ENCODE assay signal across 8 cellular contexts in genomic region chr20:18587665-18588553, GRCh38. TPM values are rescaled to one million over a fixed set of nuclear protein-coding genes. Genes with fewer than 3 reads are reported as not detected.
DNase-seq lines count a peak whose midpoint lies in the region; ATAC-seq and TF ChIP-seq lines count a peak whose summit lies in the region.

DTD1 (plus strand) TSS chr20:18588054; CDS start chr20:18588073, 19 bp downstream.

- H3K4me1 Mint-ChIP-seq in CD8-positive, alpha-beta T cell (ENCODE audit: low read depth), result peaks cover 32% of the 10 kb centered on the region
- peaks cover 27% of the 10 kb centered on the region for H3K4me1 Mint-ChIP-seq in activated CD4-positive, alpha-beta memory T cell treated with anti-CD3 and anti-CD28 coated beads, Interleukin-2, amount 10 ng/mL, durations not matched to agents 7 days and 5 days

- CTCF ChIA-PET in CD8-positive, alpha-beta T cell (lab: Charles Lee), result interaction anchor here (1.8 kb wide), 1 partner anchor 45 kb away, joined by 4 read pairs; no protein-coding TSS in a partner anchor
- CTCF ChIA-PET in activated CD4-positive, alpha-beta memory T cell treated with anti-CD3 and anti-CD28 coated beads, Interleukin-2, amount 10 ng/mL, durations not matched to agents 7 days and 5 days (lab: Charles Lee), result interaction anchor here (0.5 to 1.5 kb wide), 3 partner anchors 21 to 115 kb away, joined by 3 read pairs; partner anchors contain the start of genes SEC23B and SMIM26

- peak within 1 kb of the TSS; percentile 94 for H3K27ac Mint-ChIP-seq in CD8-positive, alpha-beta T cell
- H3K27ac Mint-ChIP-seq in activated CD4-positive, alpha-beta memory T cell treated with anti-CD3 and anti-CD28 coated beads, Interleukin-2, amount 10 ng/mL, durations not matched to agents 7 days and 5 days, result peak within 1 kb of the TSS; percentile 73

- H3K27me3 ChIP-seq in CD8-positive, alpha-beta T cell (ENCODE audit: insufficient read depth, low read length), result no peaks in the 10 kb centered on the region
- H3K27me3 ChIP-seq in duodenal mucosa (ENCODE audit: control insufficient read depth in 1 of 2, insufficient read depth in 2 of 2, low read length in 2 of 2) (no peaks in the 10 kb centered on the region), lower lobe of right lung (ENCODE audit: low read depth) (no peaks in the 10 kb centered on the region)

- peaks cover 6% of the 10 kb centered on the region for H3K27me3 Mint-ChIP-seq in CD8-positive, alpha-beta T cell (ENCODE audit: low read depth)
- peaks cover 6% of the 10 kb centered on the region for H3K27me3 Mint-ChIP-seq in activated CD4-positive, alpha-beta memory T cell treated with anti-CD3 and anti-CD28 coated beads, Interleukin-2, amount 10 ng/mL, durations not matched to agents 7 days and 5 days

- H3K36me3 Mint-ChIP-seq in CD8-positive, alpha-beta T cell, result peaks cover 7% of the 10 kb centered on the region
- H3K36me3 Mint-ChIP-seq in activated CD4-positive, alpha-beta memory T cell treated with anti-CD3 and anti-CD28 coated beads, Interleukin-2, amount 10 ng/mL, durations not matched to agents 7 days and 5 days (ENCODE audit: low read depth), result no peaks in the 10 kb centered on the region

- no peaks in the 10 kb centered on the region for H3K9me3 Mint-ChIP-seq in CD8-positive, alpha-beta T cell
- no peaks in the 10 kb centered on the region for H3K9me3 Mint-ChIP-seq in activated CD4-positive, alpha-beta memory T cell treated with anti-CD3 and anti-CD28 coated beads, Interleukin-2, amount 10 ng/mL, durations not matched to agents 7 days and 5 days

- no peaks in the 10 kb centered on the region for H3K9me3 ChIP-seq in CD8-positive, alpha-beta T cell (ENCODE audit: low read length)
- H3K9me3 ChIP-seq in duodenal mucosa (ENCODE audit: control insufficient read depth in 1 of 2, low read length in 2 of 2) (no peaks in the 10 kb centered on the region), lower lobe of right lung (no peaks in the 10 kb centered on the region)

- intact Hi-C loops in CD8-positive, alpha-beta T cell (cut with DNase I, micrococcal nuclease), result loop anchor here (1.0 to 5.0 kb wide), 9 partner anchors 15 to 621 kb away; partner anchors contain the start of genes DZANK1 (in 2 of the 2), POLR3F (in 2 of the 2), SEC23B (in 2 of the 2) and MGME1 (in 1 of the 2)
- intact Hi-C loops in lower lobe of right lung (cut with DNase I), result no loop called here

- peak within 1 kb of the TSS; percentile 83 for H3K27ac ChIP-seq in CD8-positive, alpha-beta T cell (ENCODE audit: low read depth, low read length)
- H3K27ac ChIP-seq in duodenal mucosa (ENCODE audit: low read depth, low read length) (no peak within 1 kb of the TSS), lower lobe of right lung (peak within 1 kb of the TSS; percentile 89)

- peak; percentile 45 for TF ChIP-seq CTCF in CD8-positive, alpha-beta T cell (IDR thresholded peaks at IDR 0.05)
- TF ChIP-seq CTCF in lower lobe of right lung (IDR thresholded peaks at IDR 0.05), result peak; percentile 62

- H3K4me1 ChIP-seq in CD8-positive, alpha-beta T cell (ENCODE audit: insufficient read depth, low read length), result peaks cover 18% of the 10 kb centered on the region
- H3K4me1 ChIP-seq in duodenal mucosa (ENCODE audit: control insufficient read depth in 1 of 2, insufficient read depth in 2 of 2, low read length in 2 of 2), result peaks cover 5 to 8% of the 10 kb centered on the region in 2 donors
- H3K4me1 ChIP-seq in lower lobe of right lung, result peaks cover 13% of the 10 kb centered on the region

- peak within 1 kb of the TSS; percentile 95 for H3K4me3 Mint-ChIP-seq in CD8-positive, alpha-beta T cell
- peak within 1 kb of the TSS; percentile 89 for H3K4me3 Mint-ChIP-seq in activated CD4-positive, alpha-beta memory T cell treated with anti-CD3 and anti-CD28 coated beads, Interleukin-2, amount 10 ng/mL, durations not matched to agents 7 days and 5 days

- peak within 1 kb of the TSS; percentile 38 to 53 for H3K9ac ChIP-seq in duodenal mucosa (ENCODE audit: low read depth in 1 of 2, low read length in 2 of 2)

- peak within 1 kb of the TSS; percentile 83 for H3K4me3 ChIP-seq in CD8-positive, alpha-beta T cell (ENCODE audit: low read depth, low read length)
- H3K4me3 ChIP-seq in duodenal mucosa (ENCODE audit: low read depth in 1 of 2, low read length in 2 of 2) (peak within 1 kb of the TSS; percentile 79 to 88), lower lobe of right lung (peak within 1 kb of the TSS; percentile 76)

- no peaks in the 10 kb centered on the region for H3K36me3 ChIP-seq in CD8-positive, alpha-beta T cell (ENCODE audit: insufficient read depth, low read length)
- H3K36me3 ChIP-seq in duodenal mucosa (ENCODE audit: control insufficient read depth in 1 of 2, insufficient read depth in 2 of 2, low read length in 2 of 2), result no peaks in the 10 kb centered on the region
- H3K36me3 ChIP-seq in lower lobe of right lung, result no peaks in the 10 kb centered on the region

- POLR2A ChIA-PET in CD8-positive, alpha-beta T cell (lab: Charles Lee), result interaction anchor here (1.2 to 1.3 kb wide), 3 partner anchors 21 to 905 kb away, joined by 4 to 6 read pairs (median 4); partner anchors contain the start of gene SMIM26
- POLR2A ChIA-PET in activated CD4-positive, alpha-beta memory T cell treated with anti-CD3 and anti-CD28 coated beads, Interleukin-2, amount 10 ng/mL, durations not matched to agents 7 days and 5 days (lab: Charles Lee), result interaction anchor here (0.5 to 2.0 kb wide), 5 partner anchors 21 to 450 kb away, joined by 3 to 16 read pairs (median 4); partner anchors contain the start of genes DZANK1, POLR3F, SEC23B and SMIM26

- peak; percentile 82 for ATAC-seq in CD8-positive, alpha-beta T cell
- ATAC-seq in GM19397 (IDR thresholded peaks at IDR 0.05; ENCODE audit: unreplicated experiment) (peak; percentile 87), HG03565 (IDR thresholded peaks at IDR 0.05; ENCODE audit: unreplicated experiment) (peak; percentile 74), lower lobe of right lung (peak; percentile 98)

- peak; percentile 53 to 83 (median 73) for DNase-seq in CD8-positive, alpha-beta T cell
- DNase-seq in NCI-H748 treated with DMSO at 0.1 percent for 48 hours (lab: John Stamatoyannopoulos, UW), result peak; percentile 95
- DNase-seq in activated CD4-positive, alpha-beta memory T cell treated with anti-CD3 and anti-CD28 coated beads, Interleukin-2, amount 10 ng/mL, durations not matched to agents 7 days and 5 days, result peak; percentile 91
- DNase-seq in lower lobe of right lung, result peak; percentile 96
- peak; percentile 43 to 78 (median 60) for DNase-seq in stimulated activated CD4-positive, alpha-beta T cell treated with anti-CD3 and anti-CD28 coated beads, TNF-alpha, amount 100 ng/mL, for 1 hour (ENCODE audit: low read depth in 3 of 3, low spot score in 1 of 3)

RNA-seq across cellular contexts. Expression of gene DTD1, which starts in this region (rescaled TPM):
- 10 to 100 TPM; 12.5 to 14.5 TPM for total RNA-seq in CD8-positive, alpha-beta T cell
- 10 to 100 TPM; 28.6 to 33.4 TPM for total RNA-seq in activated CD4-positive, alpha-beta memory T cell treated with anti-CD3 and anti-CD28 coated beads, Interleukin-2, amount 10 ng/mL, durations not matched to agents 7 days and 5 days
- total RNA-seq in lower lobe of right lung, result 15.7 TPM
